Comparison of ENCODE assay signal across 37 cellular contexts in genomic region chr4:26004290-26004689, GRCh38.
"Had no signal": no experiment of that assay in that cellular context is flagged by ENCODE, and none has a peak within 500 bp of the region (broad histone marks: within the 10 kb centered on the region; RNA-seq: fewer than 3 reads in every experiment).

No MANE protein-coding gene starts in this region.

- DNase-seq: activated B cell treated with CpG ODN at 0.5 μM for 24 hours; activated CD4-positive, alpha-beta memory T cell treated with anti-CD3 and anti-CD28 coated beads for 36 hours; activated CD4-positive, alpha-beta T cell treated with anti-CD3 and anti-CD28 coated beads for 4 hours; activated CD4-positive, alpha-beta T cell treated with anti-CD3 and anti-CD28 coated beads, Interleukin-2, amount 10 ng/mL, durations not matched to agents 24 days and 14 days; activated CD4-positive, alpha-beta T cell treated with anti-CD3 and anti-CD28 coated beads, Interleukin-2, amount 50 U/mL, for 1 hour; activated CD4-positive, alpha-beta T cell treated with anti-CD3 and anti-CD28 coated beads, Interleukin-2, amount 50 U/mL, for 4 hours; activated CD4-positive, CD25-positive, alpha-beta regulatory T cell treated with anti-CD3 and anti-CD28 coated beads, Interleukin-2, amount 50 U/mL, for 72 hours; activated CD8-positive, alpha-beta memory T cell treated with anti-CD3 and anti-CD28 coated beads, Interleukin-2, amount 50 U/mL, for 4 hours; activated CD8-positive, alpha-beta T cell treated with anti-CD3 and anti-CD28 coated beads for 36 hours; activated effector memory CD4-positive, alpha-beta T cell treated with anti-CD3 and anti-CD28 coated beads, Interleukin-2, amount 50 U/mL, for 16 hours; activated gamma-delta T cell treated with Interleukin-2 at 50 U/mL for 16 hours; activated naive CD4-positive, alpha-beta T cell; activated naive CD4-positive, alpha-beta T cell treated with anti-CD3 and anti-CD28 coated beads for 36 hours; activated naive CD4-positive, alpha-beta T cell treated with anti-CD3 and anti-CD28 coated beads, Interleukin-2, amount 50 U/mL, for 16 hours; activated naive CD8-positive, alpha-beta T cell treated with anti-CD3 and anti-CD28 coated beads for 36 hours; activated T-cell treated with anti-CD3 and anti-CD28 coated beads for 4 hours; activated T-cell treated with anti-CD3 and anti-CD28 coated beads, Interleukin-2, amount 50 U/mL, for 1 hour; activated T-cell treated with anti-CD3 and anti-CD28 coated beads, Interleukin-2, amount 50 U/mL, for 4 hours; activated T-cell treated with anti-CD3 and anti-CD28 coated beads, Interleukin-2, amount 50 U/mL, for 72 hours; amniotic stem cell; aorta; body of pancreas; brain microvascular endothelial cell; central memory CD4-positive, alpha-beta T cell; T-helper 1 cell; T-helper 2 cell; T-helper 9 cell had no signal

- H3K4me3 Mint-ChIP-seq: activated B cell treated with CpG ODN at 0.5 μM for 24 hours; activated CD4-positive, alpha-beta memory T cell treated with anti-CD3 and anti-CD28 coated beads for 36 hours; activated CD4-positive, alpha-beta T cell treated with anti-CD3 and anti-CD28 coated beads, Interleukin-2, amount 10 ng/mL, durations not matched to agents 24 days and 14 days; activated CD8-positive, alpha-beta T cell treated with anti-CD3 and anti-CD28 coated beads for 36 hours; activated naive CD4-positive, alpha-beta T cell treated with anti-CD3 and anti-CD28 coated beads for 36 hours; activated naive CD8-positive, alpha-beta T cell treated with anti-CD3 and anti-CD28 coated beads for 36 hours; activated T-cell treated with anti-CD3 and anti-CD28 coated beads, Interleukin-2, amount 50 U/mL, for 4 hours; activated T-cell treated with anti-CD3 and anti-CD28 coated beads, Interleukin-2, amount 50 U/mL, for 72 hours; activated T-helper 1 cell treated with anti-CD3 and anti-CD28 coated beads, Interleukin-12 subunit alpha, Interleukin-12 subunit beta, Interleukin-2, Interleukin-4 antibody, amounts not matched to agents 30 ng/mL and 10 ng/mL and 1 ng/mL, durations not matched to agents 14 hours and 24 hours and 36 hours; activated T-helper 17 cell treated with anti-CD3 and anti-CD28 coated beads, Interleukin-2, amount 50 U/mL, for 72 hours; T-helper 1 cell treated with Interleukin-12 subunit alpha and Interleukin-12 subunit beta and Interleukin-4 antibody, amounts not matched to agents 30 μg/mL and 1 μg/mL, for 36 hours; T-helper 2 cell treated with Interferon-gamma antibody and Interleukin-4, amounts not matched to agents 5 μg/mL and 100 μg/mL, for 36 hours had no signal

- H3K9me3 Mint-ChIP-seq: activated T-helper 17 cell treated with anti-CD3 and anti-CD28 coated beads, Interleukin-2, amount 50 U/mL, for 72 hours had no signal

- H3K36me3 ChIP-seq: adrenal gland, brain microvascular endothelial cell, breast epithelium had no signal

- H3K4me1 ChIP-seq: adrenal gland, body of pancreas, breast epithelium had no signal

- FAIRE-seq: astrocyte, TTC549 had no signal

- H3K27ac ChIP-seq: adrenal gland, body of pancreas, brain microvascular endothelial cell, breast epithelium, VCaP had no signal

- H3K4me1 Mint-ChIP-seq: activated B cell treated with CpG ODN at 0.5 μM for 24 hours; activated CD4-positive, alpha-beta T cell treated with anti-CD3 and anti-CD28 coated beads, Interleukin-2, amount 10 ng/mL, durations not matched to agents 24 days and 14 days; activated naive CD8-positive, alpha-beta T cell treated with anti-CD3 and anti-CD28 coated beads for 36 hours; activated T-helper 17 cell treated with anti-CD3 and anti-CD28 coated beads, Interleukin-2, amount 50 U/mL, for 72 hours had no signal

- ATAC-seq: activated CD8-positive, alpha-beta T cell treated with anti-CD3 and anti-CD28 coated beads for 36 hours; activated naive CD4-positive, alpha-beta T cell treated with anti-CD3 and anti-CD28 coated beads, Interleukin-2, amount 50 U/mL, for 72 hours; activated T-cell treated with anti-CD3 and anti-CD28 coated beads, Interleukin-2, amount 50 U/mL, for 4 hours; activated T-cell treated with anti-CD3 and anti-CD28 coated beads, Interleukin-2, amount 50 U/mL, for 72 hours; activated T-helper 17 cell treated with anti-CD3 and anti-CD28 coated beads, Interleukin-2, amount 50 U/mL, for 72 hours; body of pancreas had no signal

- H3K4me3 ChIP-seq: adrenal gland, body of pancreas, breast epithelium had no signal

- H3K27ac Mint-ChIP-seq: activated B cell treated with CpG ODN at 0.5 μM for 24 hours; activated CD4-positive, alpha-beta memory T cell treated with anti-CD3 and anti-CD28 coated beads for 36 hours; activated CD4-positive, alpha-beta T cell treated with anti-CD3 and anti-CD28 coated beads, Interleukin-2, amount 10 ng/mL, durations not matched to agents 24 days and 14 days; activated CD8-positive, alpha-beta T cell treated with anti-CD3 and anti-CD28 coated beads for 36 hours; activated naive CD4-positive, alpha-beta T cell treated with anti-CD3 and anti-CD28 coated beads for 36 hours; activated naive CD4-positive, alpha-beta T cell treated with anti-CD3 and anti-CD28 coated beads, Interleukin-2, amount 50 U/mL, for 72 hours; activated naive CD8-positive, alpha-beta T cell treated with anti-CD3 and anti-CD28 coated beads for 36 hours; activated T-cell treated with anti-CD3 and anti-CD28 coated beads, Interleukin-2, amount 50 U/mL, for 72 hours; activated T-helper 1 cell treated with anti-CD3 and anti-CD28 coated beads, Interleukin-12 subunit alpha, Interleukin-12 subunit beta, Interleukin-2, Interleukin-4 antibody, amounts not matched to agents 30 ng/mL and 10 ng/mL and 1 ng/mL, durations not matched to agents 14 hours and 24 hours and 36 hours; activated T-helper 17 cell treated with anti-CD3 and anti-CD28 coated beads, Interleukin-2, amount 50 U/mL, for 72 hours; T-helper 1 cell treated with Interleukin-12 subunit alpha and Interleukin-12 subunit beta and Interleukin-4 antibody, amounts not matched to agents 30 μg/mL and 1 μg/mL, for 36 hours; T-helper 2 cell treated with Interferon-gamma antibody and Interleukin-4, amounts not matched to agents 5 μg/mL and 100 μg/mL, for 36 hours had no signal

- H3K9me3 ChIP-seq: adrenal gland, body of pancreas had no signal

- H3K27me3 ChIP-seq: body of pancreas, brain microvascular endothelial cell, breast epithelium had no signal
